ENCODE assay signal across 1 cellular context in the genomic region with DNA sequence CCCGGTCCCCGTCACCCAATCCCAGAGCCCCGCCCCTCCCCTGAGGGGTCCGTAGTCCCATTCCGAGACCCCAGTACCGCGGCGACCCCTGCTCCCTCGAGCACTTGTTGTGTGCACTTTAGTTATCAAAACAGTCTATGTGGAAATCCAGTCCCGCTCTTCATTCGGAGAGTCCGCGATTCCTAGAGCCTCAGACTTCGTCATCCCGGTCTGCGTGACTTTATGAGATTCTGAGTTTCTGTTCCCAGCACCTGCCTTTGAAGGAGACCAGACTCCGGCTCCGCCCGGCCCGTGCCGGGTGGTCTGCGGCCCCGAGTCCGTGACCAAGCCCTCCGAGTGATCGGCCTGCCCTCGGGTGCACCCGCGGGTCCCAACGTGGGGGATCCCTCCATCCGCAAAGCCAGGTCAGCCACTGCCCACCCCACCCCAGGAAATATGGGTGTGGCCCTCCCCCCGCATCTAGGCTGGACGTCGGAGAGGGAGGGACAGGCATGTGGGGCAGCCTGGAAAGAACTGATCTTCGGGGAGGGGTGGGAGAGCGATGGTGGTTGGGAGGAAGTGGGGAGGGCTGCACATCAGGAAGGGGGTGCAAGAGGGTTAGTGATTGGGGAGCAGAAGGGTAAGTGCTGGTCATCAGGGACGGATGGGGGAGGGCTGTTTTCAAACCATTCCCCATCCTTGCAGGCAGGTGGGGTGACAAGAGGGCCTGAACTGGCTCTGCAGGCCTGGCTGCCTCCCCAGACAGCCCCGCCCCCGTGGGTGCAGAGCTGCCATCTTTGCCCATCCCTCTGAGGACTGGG.
TF ChIP-seq lines count a peak whose summit lies in the region.

No MANE protein-coding gene starts in this region.

TF ChIP-seq in HepG2, 621 proteins besides CTCF, POLR2A, EP300 and RAD21 (continued from another document and continues in another):
- TF ChIP-seq, protein P1, sequence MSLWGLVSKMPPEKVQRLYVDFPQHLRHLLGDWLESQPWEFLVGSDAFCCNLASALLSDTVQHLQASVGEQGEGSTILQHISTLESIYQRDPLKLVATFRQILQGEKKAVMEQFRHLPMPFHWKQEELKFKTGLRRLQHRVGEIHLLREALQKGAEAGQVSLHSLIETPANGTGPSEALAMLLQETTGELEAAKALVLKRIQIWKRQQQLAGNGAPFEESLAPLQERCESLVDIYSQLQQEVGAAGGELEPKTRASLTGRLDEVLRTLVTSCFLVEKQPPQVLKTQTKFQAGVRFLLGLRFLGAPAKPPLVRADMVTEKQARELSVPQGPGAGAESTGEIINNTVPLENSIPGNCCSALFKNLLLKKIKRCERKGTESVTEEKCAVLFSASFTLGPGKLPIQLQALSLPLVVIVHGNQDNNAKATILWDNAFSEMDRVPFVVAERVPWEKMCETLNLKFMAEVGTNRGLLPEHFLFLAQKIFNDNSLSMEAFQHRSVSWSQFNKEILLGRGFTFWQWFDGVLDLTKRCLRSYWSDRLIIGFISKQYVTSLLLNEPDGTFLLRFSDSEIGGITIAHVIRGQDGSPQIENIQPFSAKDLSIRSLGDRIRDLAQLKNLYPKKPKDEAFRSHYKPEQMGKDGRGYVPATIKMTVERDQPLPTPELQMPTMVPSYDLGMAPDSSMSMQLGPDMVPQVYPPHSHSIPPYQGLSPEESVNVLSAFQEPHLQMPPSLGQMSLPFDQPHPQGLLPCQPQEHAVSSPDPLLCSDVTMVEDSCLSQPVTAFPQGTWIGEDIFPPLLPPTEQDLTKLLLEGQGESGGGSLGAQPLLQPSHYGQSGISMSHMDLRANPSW (CRISPR knock-in tag; IDR thresholded peaks at IDR 0.05; ENCODE audit: borderline replicate concordance), result no peak
- no peak for TF ChIP-seq NFIB (CRISPR knock-in tag; IDR thresholded peaks at IDR 0.05; ENCODE audit: borderline replicate concordance)
- TF ChIP-seq ZNF713 (CRISPR knock-in tag; IDR thresholded peaks at IDR 0.05), result no peak
- TF ChIP-seq ZNF383 (CRISPR knock-in tag; IDR thresholded peaks at IDR 0.05; ENCODE audit: borderline replicate concordance), result peak; percentile 77; the same call in 1 of the 2 replicates
- no peak for TF ChIP-seq ZNF576 (CRISPR knock-in tag; IDR thresholded peaks at IDR 0.05)
- TF ChIP-seq ZNF451 (CRISPR knock-in tag; IDR thresholded peaks at IDR 0.05), result no peak
- TF ChIP-seq ZNF225 (CRISPR knock-in tag; IDR thresholded peaks at IDR 0.05), result no peak
- no peak for TF ChIP-seq ZNF788 (CRISPR knock-in tag; IDR thresholded peaks at IDR 0.05; ENCODE audit: borderline replicate concordance)
- no peak for TF ChIP-seq ZNF547 (CRISPR knock-in tag; IDR thresholded peaks at IDR 0.05)
- no peak for TF ChIP-seq ZNF567 (CRISPR knock-in tag; IDR thresholded peaks at IDR 0.05; ENCODE audit: borderline replicate concordance)
- TF ChIP-seq, protein P2, sequence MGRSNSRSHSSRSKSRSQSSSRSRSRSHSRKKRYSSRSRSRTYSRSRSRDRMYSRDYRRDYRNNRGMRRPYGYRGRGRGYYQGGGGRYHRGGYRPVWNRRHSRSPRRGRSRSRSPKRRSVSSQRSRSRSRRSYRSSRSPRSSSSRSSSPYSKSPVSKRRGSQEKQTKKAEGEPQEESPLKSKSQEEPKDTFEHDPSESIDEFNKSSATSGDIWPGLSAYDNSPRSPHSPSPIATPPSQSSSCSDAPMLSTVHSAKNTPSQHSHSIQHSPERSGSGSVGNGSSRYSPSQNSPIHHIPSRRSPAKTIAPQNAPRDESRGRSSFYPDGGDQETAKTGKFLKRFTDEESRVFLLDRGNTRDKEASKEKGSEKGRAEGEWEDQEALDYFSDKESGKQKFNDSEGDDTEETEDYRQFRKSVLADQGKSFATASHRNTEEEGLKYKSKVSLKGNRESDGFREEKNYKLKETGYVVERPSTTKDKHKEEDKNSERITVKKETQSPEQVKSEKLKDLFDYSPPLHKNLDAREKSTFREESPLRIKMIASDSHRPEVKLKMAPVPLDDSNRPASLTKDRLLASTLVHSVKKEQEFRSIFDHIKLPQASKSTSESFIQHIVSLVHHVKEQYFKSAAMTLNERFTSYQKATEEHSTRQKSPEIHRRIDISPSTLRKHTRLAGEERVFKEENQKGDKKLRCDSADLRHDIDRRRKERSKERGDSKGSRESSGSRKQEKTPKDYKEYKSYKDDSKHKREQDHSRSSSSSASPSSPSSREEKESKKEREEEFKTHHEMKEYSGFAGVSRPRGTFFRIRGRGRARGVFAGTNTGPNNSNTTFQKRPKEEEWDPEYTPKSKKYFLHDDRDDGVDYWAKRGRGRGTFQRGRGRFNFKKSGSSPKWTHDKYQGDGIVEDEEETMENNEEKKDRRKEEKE (IDR thresholded peaks at IDR 0.05), result no peak
- TF ChIP-seq ZNF75D (CRISPR knock-in tag; IDR thresholded peaks at IDR 0.05; ENCODE audit: borderline replicate concordance), result no peak
- TF ChIP-seq ZNF670 (CRISPR knock-in tag; IDR thresholded peaks at IDR 0.05; ENCODE audit: borderline replicate concordance), result no peak
- TF ChIP-seq, protein P3, sequence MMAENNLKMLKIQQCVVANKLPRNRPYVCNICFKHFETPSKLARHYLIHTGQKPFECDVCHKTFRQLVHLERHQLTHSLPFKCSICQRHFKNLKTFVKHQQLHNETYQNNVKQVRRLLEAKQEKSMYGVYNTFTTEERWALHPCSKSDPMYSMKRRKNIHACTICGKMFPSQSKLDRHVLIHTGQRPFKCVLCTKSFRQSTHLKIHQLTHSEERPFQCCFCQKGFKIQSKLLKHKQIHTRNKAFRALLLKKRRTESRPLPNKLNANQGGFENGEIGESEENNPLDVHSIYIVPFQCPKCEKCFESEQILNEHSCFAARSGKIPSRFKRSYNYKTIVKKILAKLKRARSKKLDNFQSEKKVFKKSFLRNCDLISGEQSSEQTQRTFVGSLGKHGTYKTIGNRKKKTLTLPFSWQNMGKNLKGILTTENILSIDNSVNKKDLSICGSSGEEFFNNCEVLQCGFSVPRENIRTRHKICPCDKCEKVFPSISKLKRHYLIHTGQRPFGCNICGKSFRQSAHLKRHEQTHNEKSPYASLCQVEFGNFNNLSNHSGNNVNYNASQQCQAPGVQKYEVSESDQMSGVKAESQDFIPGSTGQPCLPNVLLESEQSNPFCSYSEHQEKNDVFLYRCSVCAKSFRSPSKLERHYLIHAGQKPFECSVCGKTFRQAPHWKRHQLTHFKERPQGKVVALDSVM (CRISPR knock-in tag; IDR thresholded peaks at IDR 0.05), result no peak
- no peak for TF ChIP-seq BORCS8-MEF2B (CRISPR knock-in tag; IDR thresholded peaks at IDR 0.05)
- TF ChIP-seq, protein P4, sequence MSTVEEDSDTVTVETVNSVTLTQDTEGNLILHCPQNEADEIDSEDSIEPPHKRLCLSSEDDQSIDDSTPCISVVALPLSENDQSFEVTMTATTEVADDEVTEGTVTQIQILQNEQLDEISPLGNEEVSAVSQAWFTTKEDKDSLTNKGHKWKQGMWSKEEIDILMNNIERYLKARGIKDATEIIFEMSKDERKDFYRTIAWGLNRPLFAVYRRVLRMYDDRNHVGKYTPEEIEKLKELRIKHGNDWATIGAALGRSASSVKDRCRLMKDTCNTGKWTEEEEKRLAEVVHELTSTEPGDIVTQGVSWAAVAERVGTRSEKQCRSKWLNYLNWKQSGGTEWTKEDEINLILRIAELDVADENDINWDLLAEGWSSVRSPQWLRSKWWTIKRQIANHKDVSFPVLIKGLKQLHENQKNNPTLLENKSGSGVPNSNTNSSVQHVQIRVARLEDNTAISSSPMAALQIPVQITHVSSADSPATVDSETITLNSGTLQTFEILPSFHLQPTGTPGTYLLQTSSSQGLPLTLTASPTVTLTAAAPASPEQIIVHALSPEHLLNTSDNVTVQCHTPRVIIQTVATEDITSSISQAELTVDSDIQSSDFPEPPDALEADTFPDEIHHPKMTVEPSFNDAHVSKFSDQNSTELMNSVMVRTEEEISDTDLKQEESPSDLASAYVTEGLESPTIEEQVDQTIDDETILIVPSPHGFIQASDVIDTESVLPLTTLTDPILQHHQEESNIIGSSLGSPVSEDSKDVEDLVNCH (CRISPR knock-in tag; IDR thresholded peaks at IDR 0.05), result no peak
- TF ChIP-seq ZNF556 (CRISPR knock-in tag; IDR thresholded peaks at IDR 0.05; ENCODE audit: borderline replicate concordance), result no peak
- TF ChIP-seq HOXA9 (CRISPR knock-in tag; IDR thresholded peaks at IDR 0.05; ENCODE audit: borderline replicate concordance), result 0 out of 2 replicates have a peak, but pooled peaks have one; percentile 2
- no peak for TF ChIP-seq RBM39 (IDR thresholded peaks at IDR 0.05; ENCODE audit: low read depth, low read length, poor library complexity, severe bottlenecking)
- no peak for TF ChIP-seq PAX8 (CRISPR knock-in tag; IDR thresholded peaks at IDR 0.05; ENCODE audit: borderline replicate concordance)
- no peak for TF ChIP-seq ZSCAN20 (CRISPR knock-in tag; IDR thresholded peaks at IDR 0.05; ENCODE audit: borderline replicate concordance)
- TF ChIP-seq ISX (CRISPR knock-in tag; conservative IDR thresholded peaks at IDR 0.05), result no peak
- TF ChIP-seq ZNF577 (CRISPR knock-in tag; IDR thresholded peaks at IDR 0.05; ENCODE audit: borderline replicate concordance, low read depth), result no peak
- TF ChIP-seq CENPX (CRISPR knock-in tag; IDR thresholded peaks at IDR 0.05), result no peak
- TF ChIP-seq ZNF253 (CRISPR knock-in tag; IDR thresholded peaks at IDR 0.05; ENCODE audit: borderline replicate concordance), result peak; percentile 50; the same call in 1 of the 2 replicates
- no peak for TF ChIP-seq ARID3A (IDR thresholded peaks at IDR 0.05; ENCODE audit: low read depth, low read length)
- no peak for TF ChIP-seq NCOA5 (CRISPR knock-in tag; IDR thresholded peaks at IDR 0.05)
- TF ChIP-seq THAP7 (CRISPR knock-in tag; IDR thresholded peaks at IDR 0.05), result no peak
- TF ChIP-seq ZNF781 (CRISPR knock-in tag; IDR thresholded peaks at IDR 0.05; ENCODE audit: borderline replicate concordance, not compliant biosample characterization), result no peak
- TF ChIP-seq ZBTB49 (CRISPR knock-in tag; IDR thresholded peaks at IDR 0.05; ENCODE audit: borderline replicate concordance), result no peak
- no peak for TF ChIP-seq HNF4A (CRISPR knock-in tag; IDR thresholded peaks at IDR 0.05)
- no peak for TF ChIP-seq ATF1 (CRISPR knock-in tag; IDR thresholded peaks at IDR 0.05)
- TF ChIP-seq ZNF562 (CRISPR knock-in tag; IDR thresholded peaks at IDR 0.05; ENCODE audit: borderline replicate concordance), result no peak
- TF ChIP-seq ZBTB46 (CRISPR knock-in tag; IDR thresholded peaks at IDR 0.05; ENCODE audit: borderline replicate concordance), result 0 out of 2 replicates have a peak, but pooled peaks have one; percentile 11
- no peak for TF ChIP-seq ZNF20 (CRISPR knock-in tag; IDR thresholded peaks at IDR 0.05)
- peak; percentile 31 for TF ChIP-seq SAP130 (CRISPR knock-in tag; IDR thresholded peaks at IDR 0.05; ENCODE audit: low read depth)
- 0 out of 2 replicates have a peak, but pooled peaks have one; percentile 69 for TF ChIP-seq ZNF331 (CRISPR knock-in tag; IDR thresholded peaks at IDR 0.05)
- no peak for TF ChIP-seq JARID2 (CRISPR knock-in tag; IDR thresholded peaks at IDR 0.05; ENCODE audit: insufficient replicate concordance)
- peak; percentile 7; the same call in 1 of the 2 replicates for TF ChIP-seq SOX5 (CRISPR knock-in tag; IDR thresholded peaks at IDR 0.05; ENCODE audit: borderline replicate concordance)
- TF ChIP-seq TBP (CRISPR knock-in tag; IDR thresholded peaks at IDR 0.05), result no peak; the same call in 1 of the 2 replicates
- peak; percentile 49; the same call in 1 of the 2 replicates for TF ChIP-seq ZSCAN21 (CRISPR knock-in tag; IDR thresholded peaks at IDR 0.05; ENCODE audit: borderline replicate concordance)
- no peak for TF ChIP-seq RCOR2 (CRISPR knock-in tag; IDR thresholded peaks at IDR 0.05)
- no peak for TF ChIP-seq ATRX (CRISPR knock-in tag; IDR thresholded peaks at IDR 0.05; ENCODE audit: borderline replicate concordance)
- TF ChIP-seq PRPF4 (IDR thresholded peaks at IDR 0.05; ENCODE audit: low read depth, low read length, poor library complexity, severe bottlenecking), result no peak
